11 cellular contexts compared by ENCODE assay signal in the genomic region with DNA sequence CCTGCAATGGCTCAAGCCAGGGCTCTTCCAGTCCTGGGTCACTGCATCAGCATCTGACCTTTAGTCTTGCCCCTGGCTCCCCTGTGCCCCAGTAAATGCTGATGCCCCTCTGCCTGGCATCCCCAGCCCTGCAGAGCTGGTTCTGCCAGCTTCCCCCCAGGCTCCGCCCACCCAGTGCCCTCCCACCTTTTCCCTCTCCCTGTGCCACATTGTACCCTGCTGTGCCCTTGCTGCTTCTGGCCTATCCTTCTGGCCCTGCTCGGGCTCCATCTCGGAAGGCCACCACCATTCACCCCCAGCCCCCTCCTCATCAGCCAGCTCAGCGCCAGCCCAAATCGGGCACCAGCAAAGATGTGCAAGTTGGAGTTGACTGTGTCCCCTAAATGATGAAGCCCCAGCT. TPM values are rescaled to one million over a fixed set of nuclear protein-coding genes. Genes with fewer than 3 reads are reported as not detected.
DNase-seq lines count a peak whose midpoint lies in the region; FAIRE-seq and TF ChIP-seq lines count a peak whose summit lies in the region.
"Had no signal": no experiment of that assay in that cellular context is flagged by ENCODE, and none has a peak within 500 bp of the region (broad histone marks: within the 10 kb centered on the region; RNA-seq: fewer than 3 reads in every experiment).

No MANE protein-coding gene starts in this region.

- peak overlapping the region; percentile 85 for H3K9ac ChIP-seq in adipocyte (ENCODE audit: low read length)
- peak overlapping the region in 1 of 2 donors; percentile 16 for H3K9ac ChIP-seq in kidney (ENCODE audit: low read length in 2 of 2)

- H3K4me1 ChIP-seq in adipocyte (ENCODE audit: control insufficient read depth, insufficient read depth, low read length), result peaks cover 32% of the 10 kb centered on the region
- peaks cover 25 to 33% of the 10 kb centered on the region in 2 donors for H3K4me1 ChIP-seq in kidney (ENCODE audit: control insufficient read depth in 1 of 2, insufficient read depth in 1 of 2, low read depth in 1 of 2, low read length in 2 of 2)

- no peaks in the 10 kb centered on the region for H3K36me3 ChIP-seq in H7 (replicated peaks; ENCODE audit: control insufficient read depth, insufficient read depth, low read length)
- H3K36me3 ChIP-seq in adipocyte (ENCODE audit: control insufficient read depth, insufficient read depth, low read length, severe bottlenecking), result no peaks in the 10 kb centered on the region
- no peaks in the 10 kb centered on the region for H3K36me3 ChIP-seq in kidney (ENCODE audit: control insufficient read depth in 1 of 2, insufficient read depth in 2 of 2, low read length in 2 of 2)

- intact Hi-C loops in kidney (cut with DNase I), result no loop called here

- peaks cover 6% of the 10 kb centered on the region for H3K9me3 ChIP-seq in adipocyte (ENCODE audit: control insufficient read depth, low read length)
- H3K9me3 ChIP-seq in kidney (ENCODE audit: control insufficient read depth in 1 of 2, low read length in 2 of 2), result no peaks in the 10 kb centered on the region

- no peak for TF ChIP-seq CTCF in kidney (IDR thresholded peaks at IDR 0.05; ENCODE audit: borderline replicate concordance, extremely low read depth, insufficient read depth)

- H3K27ac ChIP-seq in kidney (ENCODE audit: low read depth in 2 of 2, low read length in 2 of 2), result peak overlapping the region; percentile 83 to 90
- H3K27ac ChIP-seq in skin epidermis, result peak overlapping the region in 20 of 21 experiments; percentile 17 to 83 (median 64)

- peak; percentile 53 for DNase-seq in H7
- peak; percentile 8 for DNase-seq in adipocyte (ENCODE audit: low read depth)
- DNase-seq in kidney, result no peak
- no peak for DNase-seq in NCI-H2081 (lab: John Stamatoyannopoulos, UW)
- no peak for DNase-seq in NCI-H748 (lab: John Stamatoyannopoulos, UW; ENCODE audit: unreplicated experiment)
- DNase-seq in EL, result no peak
- DNase-seq in 8988T, result no peak
- DNase-seq: activated T-cell treated with anti-CD3 and anti-CD28 coated beads, Interleukin-2, amount 50 U/mL, for 72 hours; effector CD8-positive, alpha-beta T cell; NCI-H1092 had no signal

- H3K27me3 ChIP-seq in H7 (ENCODE audit: control insufficient read depth, insufficient read depth, low read length) (no peaks in the 10 kb centered on the region), adipocyte (replicated peaks; ENCODE audit: control insufficient read depth, insufficient read depth, low read length) (no peaks in the 10 kb centered on the region)

- FAIRE-seq in kidney (lab: Jason Lieb, UNC), result no peak

- H3K4me3 ChIP-seq in H7 (ENCODE audit: insufficient read depth, low read depth, low read length) (no peak overlapping the region), adipocyte (ENCODE audit: low read length) (peak overlapping the region; percentile 42), kidney (ENCODE audit: low read length in 2 of 2) (no peak overlapping the region), skin epidermis (no peak overlapping the region)

RNA-seq across cellular contexts. Expression of a gene that starts 7.4 kb away (rescaled TPM):
- 15.9 and 16.3 TPM in 2 replicates for total RNA-seq in H7 (2014; rRNA removed; shearing (Covaris generic))
- 36.0 TPM for total RNA-seq in kidney
- 20.0 TPM for polyA plus RNA-seq in kidney (ENCODE audit: insufficient read depth, low read depth, low replicate concordance)

RNA-seq across cellular contexts. Expression of a gene that starts 28.4 kb away (rescaled TPM):
- total RNA-seq in H7 (2014; rRNA removed; shearing (Covaris generic)), result not detected in 2 replicates
- 1.8 TPM for total RNA-seq in kidney
- polyA plus RNA-seq in kidney (ENCODE audit: insufficient read depth, low read depth, low replicate concordance), result not detected
- total RNA-seq: activated T-cell treated with anti-CD3 and anti-CD28 coated beads, Interleukin-2, amount 50 U/mL, for 72 hours had no signal

RNA-seq across cellular contexts. Expression of a gene that starts 40.0 kb away (rescaled TPM):
- total RNA-seq in H7 (2014; rRNA removed; shearing (Covaris generic)), result 0.07 TPM in 1 of 2 replicates, not detected in the other
- total RNA-seq in kidney, result not detected
- not detected for polyA plus RNA-seq in kidney (ENCODE audit: insufficient read depth, low read depth, low replicate concordance)
- total RNA-seq: activated T-cell treated with anti-CD3 and anti-CD28 coated beads, Interleukin-2, amount 50 U/mL, for 72 hours had no signal

RNA-seq across cellular contexts. Expression of a gene that starts 53.8 kb away (rescaled TPM):
- 1.8 and 2.2 TPM in 2 replicates for total RNA-seq in H7 (2014; rRNA removed; shearing (Covaris generic))
- 10.7 TPM for total RNA-seq in kidney
- polyA plus RNA-seq in kidney (ENCODE audit: insufficient read depth, low read depth, low replicate concordance), result 6.1 TPM

Comparison
In these comparisons a context has a peak if more than half of its experiments do, and no peak if none do; other contexts are left out.
1. DNase-seq: peak in H7 (single experiment) and adipocyte (single experiment); none in kidney (single experiment), NCI-H2081 (0 of 2), NCI-H748 (single experiment), EL (single experiment) and 8988T (single experiment).